ENCODE assay signal across 34 cellular contexts in the genomic region with DNA sequence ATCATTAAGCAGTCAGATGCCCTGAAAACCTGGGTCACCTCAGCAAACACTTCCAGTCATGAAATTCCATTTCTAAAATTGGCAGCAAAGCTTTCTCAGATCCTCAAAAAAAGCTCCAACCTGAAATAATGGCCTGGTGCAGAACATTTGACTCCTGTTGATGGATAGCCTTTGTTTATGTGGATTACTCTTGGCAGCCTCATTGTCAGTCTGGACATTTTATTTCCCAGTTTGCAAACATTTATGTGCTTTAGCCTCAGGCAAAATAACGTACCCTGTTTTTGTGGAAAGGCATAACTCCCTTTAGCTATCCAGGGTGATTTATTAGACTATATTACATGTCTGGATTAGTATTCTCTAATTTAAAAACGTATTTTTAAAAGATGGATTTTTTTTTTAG.
"Had no signal": no experiment of that assay in that cellular context is flagged by ENCODE, and none has a peak within 500 bp of the region (broad histone marks: within the 10 kb centered on the region; RNA-seq: fewer than 3 reads in every experiment).

No MANE protein-coding gene starts in this region.

- H3K27me3 Mint-ChIP-seq: activated CD4-positive, alpha-beta memory T cell treated with anti-CD3 and anti-CD28 coated beads, Interleukin-2, amount 10 ng/mL, durations not matched to agents 7 days and 5 days; activated CD4-positive, alpha-beta T cell treated with anti-CD3 and anti-CD28 coated beads, Interleukin-2, amount 10 ng/mL, durations not matched to agents 7 days and 5 days; activated naive CD8-positive, alpha-beta T cell treated with anti-CD3 and anti-CD28 coated beads for 36 hours; naive thymus-derived CD8-positive, alpha-beta T cell; stimulated activated naive CD8-positive, alpha-beta T cell treated with anti-CD3 and anti-CD28 coated beads, Interleukin-15, Interleukin-2, amounts not matched to agents 100 ng/mL and 50 ng/mL, for 24 hours; type B pancreatic cell had no signal

- ATAC-seq: body of pancreas; gastrocnemius medialis; left colon; naive thymus-derived CD8-positive, alpha-beta T cell; pancreas; sciatic nerve; stimulated activated effector memory CD8-positive, alpha-beta T cell treated with anti-CD3 and anti-CD28 coated beads, Interleukin-12 subunit alpha, Interleukin-12 subunit beta, amount 100 ng/mL, for 72 hours had no signal

- H3K36me3 ChIP-seq: adrenal gland, gastrocnemius medialis, prostate gland had no signal

- H3K27ac Mint-ChIP-seq: activated CD4-positive, alpha-beta memory T cell treated with anti-CD3 and anti-CD28 coated beads, Interleukin-2, amount 10 ng/mL, durations not matched to agents 7 days and 5 days; activated CD4-positive, alpha-beta T cell treated with anti-CD3 and anti-CD28 coated beads, Interleukin-2, amount 10 ng/mL, durations not matched to agents 7 days and 5 days; activated naive CD8-positive, alpha-beta T cell treated with anti-CD3 and anti-CD28 coated beads for 36 hours; immature natural killer cell; stimulated activated effector memory CD8-positive, alpha-beta T cell treated with anti-CD3 and anti-CD28 coated beads, Interleukin-12 subunit alpha, Interleukin-12 subunit beta, amount 100 ng/mL, for 72 hours; stimulated activated naive CD8-positive, alpha-beta T cell treated with anti-CD3 and anti-CD28 coated beads, Interleukin-15, Interleukin-2, amounts not matched to agents 100 ng/mL and 50 ng/mL, for 24 hours; type B pancreatic cell had no signal

- H3K9me3 ChIP-seq: adrenal gland, body of pancreas, gastrocnemius medialis, pancreas, prostate gland, vagina had no signal

- DNase-seq: activated CD4-positive, alpha-beta memory T cell treated with anti-CD3 and anti-CD28 coated beads, Interleukin-2, amount 10 ng/mL, durations not matched to agents 7 days and 5 days; activated CD4-positive, alpha-beta T cell treated with anti-CD3 and anti-CD28 coated beads, Interleukin-2, amount 10 ng/mL, durations not matched to agents 7 days and 5 days; activated CD4-positive, CD25-positive, alpha-beta regulatory T cell treated with anti-CD3 and anti-CD28 coated beads, Interleukin-2, amount 50 U/mL, for 72 hours; activated naive CD4-positive, alpha-beta T cell treated with Interleukin-2 at 50 U/mL for 16 hours; activated naive CD8-positive, alpha-beta T cell treated with anti-CD3 and anti-CD28 coated beads for 36 hours; activated T-cell treated with anti-CD3 and anti-CD28 coated beads, Interleukin-2, amount 50 U/mL, for 48 hours; aorta; body of pancreas; dermis blood vessel endothelial cell; effector CD4-positive, alpha-beta T cell; gastrocnemius medialis; glutamatergic neuron; hypothalamus; immature natural killer cell; kidney; left colon; midbrain; naive thymus-derived CD8-positive, alpha-beta T cell; nucleus accumbens; pancreas; retina; stimulated activated CD4-positive, alpha-beta T cell treated with anti-CD3 and anti-CD28 coated beads, Interleukin-12 subunit alpha, Interleukin-12 subunit beta, amount 100 ng/mL, for 4 hours; stimulated activated CD4-positive, alpha-beta T cell treated with anti-CD3 and anti-CD28 coated beads, Interleukin-4, amount 100 ng/mL, for 1 hour; T-helper 2 cell had no signal

- H3K4me3 Mint-ChIP-seq: activated CD4-positive, alpha-beta memory T cell treated with anti-CD3 and anti-CD28 coated beads, Interleukin-2, amount 10 ng/mL, durations not matched to agents 7 days and 5 days; activated CD4-positive, alpha-beta T cell treated with anti-CD3 and anti-CD28 coated beads, Interleukin-2, amount 10 ng/mL, durations not matched to agents 7 days and 5 days; activated naive CD8-positive, alpha-beta T cell treated with anti-CD3 and anti-CD28 coated beads for 36 hours; immature natural killer cell; naive thymus-derived CD8-positive, alpha-beta T cell; neural crest cell; stimulated activated effector memory CD8-positive, alpha-beta T cell treated with anti-CD3 and anti-CD28 coated beads, Interleukin-12 subunit alpha, Interleukin-12 subunit beta, amount 100 ng/mL, for 72 hours; stimulated activated naive CD8-positive, alpha-beta T cell treated with anti-CD3 and anti-CD28 coated beads, Interleukin-15, Interleukin-2, amounts not matched to agents 100 ng/mL and 50 ng/mL, for 24 hours; type B pancreatic cell had no signal

- H3K27ac ChIP-seq: adrenal gland, body of pancreas, epithelial cell of prostate, gastrocnemius medialis, pancreas, prostate gland, skin epidermis, vagina had no signal

- H3K9me3 Mint-ChIP-seq: activated CD4-positive, alpha-beta memory T cell treated with anti-CD3 and anti-CD28 coated beads, Interleukin-2, amount 10 ng/mL, durations not matched to agents 7 days and 5 days; activated CD4-positive, alpha-beta T cell treated with anti-CD3 and anti-CD28 coated beads, Interleukin-2, amount 10 ng/mL, durations not matched to agents 7 days and 5 days; activated naive CD8-positive, alpha-beta T cell treated with anti-CD3 and anti-CD28 coated beads for 36 hours; immature natural killer cell; naive thymus-derived CD8-positive, alpha-beta T cell; neural crest cell; stimulated activated effector memory CD8-positive, alpha-beta T cell treated with anti-CD3 and anti-CD28 coated beads, Interleukin-12 subunit alpha, Interleukin-12 subunit beta, amount 100 ng/mL, for 72 hours; stimulated activated naive CD8-positive, alpha-beta T cell treated with anti-CD3 and anti-CD28 coated beads, Interleukin-15, Interleukin-2, amounts not matched to agents 100 ng/mL and 50 ng/mL, for 24 hours; type B pancreatic cell had no signal

- H3K4me1 ChIP-seq: adrenal gland, body of pancreas, gastrocnemius medialis, pancreas, prostate gland, vagina had no signal

- H3K4me1 Mint-ChIP-seq: activated CD4-positive, alpha-beta T cell treated with anti-CD3 and anti-CD28 coated beads, Interleukin-2, amount 10 ng/mL, durations not matched to agents 7 days and 5 days; activated naive CD8-positive, alpha-beta T cell treated with anti-CD3 and anti-CD28 coated beads for 36 hours; immature natural killer cell; stimulated activated effector memory CD8-positive, alpha-beta T cell treated with anti-CD3 and anti-CD28 coated beads, Interleukin-12 subunit alpha, Interleukin-12 subunit beta, amount 100 ng/mL, for 72 hours had no signal

- H3K36me3 Mint-ChIP-seq: activated naive CD8-positive, alpha-beta T cell treated with anti-CD3 and anti-CD28 coated beads for 36 hours had no signal

- H3K4me3 ChIP-seq: adrenal gland, body of pancreas, gastrocnemius medialis, pancreas, prostate gland, skin epidermis, vagina had no signal
